Comparison of ENCODE assay signal across 13 cellular contexts in the genomic region with DNA sequence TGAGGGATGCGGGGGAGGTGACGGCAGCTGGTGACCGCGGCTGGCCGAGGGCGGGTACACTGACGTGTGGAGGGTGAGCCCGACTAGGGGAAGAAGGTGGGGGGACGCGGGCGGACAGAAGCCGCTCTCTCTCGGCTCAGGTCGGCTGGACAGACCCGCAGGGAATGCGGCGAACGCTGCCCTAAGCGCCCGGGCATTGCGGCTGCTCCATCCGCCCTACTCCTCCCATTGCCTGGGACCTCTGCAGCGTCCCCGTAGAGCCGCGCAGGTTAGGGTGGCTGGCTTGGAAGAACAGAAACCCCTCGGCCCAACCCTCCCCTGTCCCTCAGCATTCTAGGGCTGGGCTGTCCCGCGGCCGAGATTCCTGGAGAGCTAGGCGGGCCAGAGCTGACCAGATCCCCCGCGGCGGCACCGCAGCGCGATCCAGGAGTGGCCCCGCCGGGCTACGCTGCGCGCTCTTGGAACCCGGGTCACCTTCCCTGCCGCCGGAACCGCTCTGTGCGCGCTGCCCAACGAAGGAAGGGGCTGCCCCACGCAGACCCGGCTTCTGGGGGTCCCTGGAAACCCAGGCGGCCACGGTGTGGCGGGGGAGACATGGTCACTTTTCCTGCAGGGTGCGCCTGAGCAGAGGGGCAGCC. TPM values are rescaled to one million over a fixed set of nuclear protein-coding genes. Genes with fewer than 3 reads are reported as not detected.
DNase-seq lines count a peak whose midpoint lies in the region; ATAC-seq, FAIRE-seq and TF ChIP-seq lines count a peak whose summit lies in the region.
"Had no signal": no experiment of that assay in that cellular context is flagged by ENCODE, and none has a peak within 500 bp of the region (broad histone marks: within the 10 kb centered on the region; RNA-seq: fewer than 3 reads in every experiment).

No MANE protein-coding gene starts in this region.

- peak in 1 of 8 donors; percentile 10 for ATAC-seq in heart right ventricle
- ATAC-seq in left cardiac atrium = no peak

- H3K9me3 ChIP-seq in heart right ventricle = no peaks in the 10 kb centered on the region
- H3K9me3 ChIP-seq in suprapubic skin = no peaks in the 10 kb centered on the region

- no peak for DNase-seq in heart right ventricle
- no peak for DNase-seq in left cardiac atrium
- DNase-seq in UCSD-AML1 (lab: John Stamatoyannopoulos, UW; ENCODE audit: unreplicated experiment) = peak; percentile 64
- DNase-seq in left kidney (ENCODE audit: low read depth, low spot score) = peak; percentile 83
- DNase-seq in suprapubic skin (ENCODE audit: low spot score in 2 of 2) = no peak
- DNase-seq in RKO (ENCODE audit: low spot score) = no peak
- no peak for DNase-seq in RCC 7860 (ENCODE audit: low spot score)
- DNase-seq in D341Med (ENCODE audit: low spot score) = no peak
- DNase-seq: dermis blood vessel endothelial cell, hypothalamus, NCI-H1105 treated with DMSO at 0.1 percent for 48 hours, PC-9 had no signal

- peak overlapping the region in 9 of 10 donors; percentile 3 to 22 (median 14) for H3K4me3 ChIP-seq in heart right ventricle
- H3K4me3 ChIP-seq in suprapubic skin = peak overlapping the region; percentile 36
- H3K4me3 ChIP-seq: PC-9 had no signal

- intact Hi-C loops in heart right ventricle (cut with DNase I) (no loop called here), left cardiac atrium (cut with DNase I) (no loop called here)

- FAIRE-seq in RCC 7860 (lab: Jason Lieb, UNC) = no peak
- FAIRE-seq: urothelium cell line had no signal

- TF ChIP-seq CTCF in heart right ventricle (IDR thresholded peaks at IDR 0.05) (no peak), suprapubic skin (IDR thresholded peaks at IDR 0.05) (no peak)

- no peak for TF ChIP-seq POLR2A in suprapubic skin (IDR thresholded peaks at IDR 0.05)

- no peak for TF ChIP-seq EP300 in suprapubic skin (IDR thresholded peaks at IDR 0.05)

- H3K27ac ChIP-seq in heart right ventricle (no peak overlapping the region), suprapubic skin (no peak overlapping the region)
- H3K27ac ChIP-seq: PC-9 had no signal

- H3K27me3 ChIP-seq in heart right ventricle (peaks cover 41 to 100% (median 98%) of the 10 kb centered on the region in 7 donors), suprapubic skin (peaks cover 87% of the 10 kb centered on the region)

- H3K36me3 ChIP-seq in heart right ventricle (no peaks in the 10 kb centered on the region), suprapubic skin (no peaks in the 10 kb centered on the region)

- H3K4me1 ChIP-seq in heart right ventricle (peaks cover 10 to 35% (median 25%) of the 10 kb centered on the region in 9 donors), suprapubic skin (peaks cover 57% of the 10 kb centered on the region)

- 1 to 2% methylated on average over 51 to 55 of the region's 55 CpGs for WGBS in heart right ventricle, 2 donors
- no CpG with 5 or more reads among the region's 55 CpGs for WGBS in suprapubic skin

RNA-seq across cellular contexts. Expression of gene DLX4, which starts 3.0 kb away (rescaled TPM):
- total RNA-seq in heart right ventricle (under 1 TPM in 1 of 10 donors, not detected in 9; 0.26 TPM), left cardiac atrium (under 1 TPM; 0.13 to 0.27 TPM), suprapubic skin (1 to 10 TPM; 1.4 to 5.7 (median 3.4) TPM)
- under 1 TPM in 1 of 2 donors, not detected in 1; 0.03 TPM for polyA plus RNA-seq in heart right ventricle
- total RNA-seq: dermis blood vessel endothelial cell had no signal

RNA-seq across cellular contexts. Expression of gene DLX3, which starts 23.1 kb away (rescaled TPM):
- total RNA-seq in heart right ventricle (under 1 TPM in 2 of 10 donors, not detected in 8; 0.11 to 0.23 TPM), left cardiac atrium (under 1 TPM in 1 of 2 donors, not detected in 1; 0.16 TPM), suprapubic skin (10 to 100 TPM; 12.9 to 31.8 (median 23.8) TPM)
- under 1 TPM in 1 of 2 donors, not detected in 1; 0.03 TPM for polyA plus RNA-seq in heart right ventricle
- total RNA-seq: dermis blood vessel endothelial cell had no signal

Comparison
In these comparisons a context has a peak if more than half of its experiments do, and no peak if none do; other contexts are left out.
1. DNase-seq: peak in UCSD-AML1 (single experiment) and left kidney (single experiment); none in heart right ventricle (0 of 2), left cardiac atrium (single experiment), suprapubic skin (0 of 2), RKO (single experiment), RCC 7860 (single experiment) and D341Med (single experiment).
2. RNA of gene DLX3, which starts 23.1 kb away (total RNA-seq): 12.9 to 31.8 TPM in suprapubic skin; 0.16 TPM in left cardiac atrium and 0.11 to 0.23 TPM in heart right ventricle; every median in the first group is over 10 times any median in the second.